In the genomic region with DNA sequence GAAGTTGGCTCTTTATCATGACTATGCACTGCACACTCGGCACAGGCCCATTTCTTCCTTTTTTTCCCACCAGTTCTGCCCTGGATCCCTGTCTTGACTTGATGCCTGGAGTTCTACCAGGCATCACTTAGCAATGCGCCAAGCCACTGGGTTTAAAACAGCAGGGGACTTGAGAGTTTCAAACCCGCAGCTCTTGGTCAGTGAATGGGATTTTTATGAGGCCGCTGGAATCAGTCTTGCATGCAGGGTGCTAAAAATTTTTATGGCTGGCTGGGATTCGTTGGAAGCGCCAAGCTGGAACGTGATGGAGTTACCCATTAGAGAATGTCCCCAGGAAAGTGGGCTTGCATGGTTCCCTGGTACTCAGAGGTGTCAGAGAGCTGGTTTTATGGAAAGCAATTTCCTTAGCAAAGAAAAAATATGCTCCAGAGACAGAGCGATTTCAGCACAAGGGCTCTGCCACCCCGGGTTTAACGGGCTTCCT, we compare ENCODE assay signal across 16 cellular contexts.
A peak's percentile ranks its signal among the peaks of the same experiment; 100 is the strongest.
DNase-seq lines count a peak whose midpoint lies in the region; ATAC-seq and TF ChIP-seq lines count a peak whose summit lies in the region.
"Had no signal": no experiment of that assay in that cellular context is flagged by ENCODE, and none has a peak within 500 bp of the region (broad histone marks: within the 10 kb centered on the region; RNA-seq: fewer than 3 reads in every experiment).

No MANE protein-coding gene starts in this region.

- intact Hi-C loops in mucosa of descending colon (cut with DNase I, micrococcal nuclease), result no loop called here
- intact Hi-C loops in sciatic nerve (cut with DNase I), result no loop called here

- H3K9me3 ChIP-seq in mucosa of descending colon, result no peaks in the 10 kb centered on the region

- no peaks in the 10 kb centered on the region for H3K4me1 ChIP-seq in mucosa of descending colon (ENCODE audit: low read depth)
- H3K4me1 ChIP-seq: BE2C had no signal

- TF ChIP-seq CTCF in mucosa of descending colon (IDR thresholded peaks at IDR 0.05), result no peak

- no peak overlapping the region for H3K4me3 ChIP-seq in mucosa of descending colon

- no peaks in the 10 kb centered on the region for H3K36me3 ChIP-seq in mucosa of descending colon (ENCODE audit: low read depth)
- H3K36me3 ChIP-seq: BE2C had no signal

- ATAC-seq in GM21737 (IDR thresholded peaks at IDR 0.05; ENCODE audit: unreplicated experiment), result no peak
- no peak for ATAC-seq in mucosa of descending colon
- ATAC-seq in sciatic nerve, result no peak

- peak; percentile 51 for DNase-seq in DMS79 treated with DMSO at 0.1 percent for 48 hours (lab: John Stamatoyannopoulos, UW)
- peak; percentile 2 for DNase-seq in M059J (ENCODE audit: low read depth)
- DNase-seq in glomerular visceral epithelial cell (ENCODE audit: extremely low spot score), result peak; percentile 11
- peak; percentile 19 for DNase-seq in pons (ENCODE audit: low spot score)
- no peak for DNase-seq in mucosa of descending colon
- no peak for DNase-seq in sciatic nerve (ENCODE audit: low spot score)
- DNase-seq: ACHN; BE2C; CD4-positive, alpha-beta memory T cell; DND-41; H7; KG1; MM.1S; NCI-H2081; SIG-M5 had no signal

Comparison
In these comparisons a context has a peak if more than half of its experiments do, and no peak if none do; other contexts are left out.
1. DNase-seq: peak in DMS79 treated with DMSO at 0.1 percent for 48 hours (single experiment), M059J (single experiment), glomerular visceral epithelial cell (single experiment) and pons (single experiment); none in mucosa of descending colon (0 of 3) and sciatic nerve (single experiment).